20 cellular contexts compared by ENCODE assay signal in the genomic region with DNA sequence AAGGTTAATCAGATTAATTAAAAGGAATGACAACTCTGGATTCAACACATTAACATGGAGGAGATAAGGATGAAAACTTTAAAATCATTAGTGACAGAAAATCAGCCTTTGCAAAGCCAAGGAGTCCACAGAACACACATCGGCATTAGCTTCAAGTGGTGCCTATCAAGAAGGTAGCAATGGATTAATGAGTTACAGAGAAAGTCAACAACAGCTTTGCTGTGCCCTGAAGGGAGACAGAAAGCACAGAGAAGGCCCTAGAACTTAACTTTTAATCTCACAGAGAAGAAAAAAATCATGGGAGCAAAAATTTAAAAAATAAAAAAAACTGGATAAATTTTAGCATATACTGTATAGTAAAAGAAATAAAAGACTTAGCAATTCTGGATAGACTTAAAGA.
"Had no signal": no experiment of that assay in that cellular context is flagged by ENCODE, and none has a peak within 500 bp of the region (broad histone marks: within the 10 kb centered on the region; RNA-seq: fewer than 3 reads in every experiment).

No MANE protein-coding gene starts in this region.

- H3K4me3 Mint-ChIP-seq: activated naive CD8-positive, alpha-beta T cell treated with anti-CD3 and anti-CD28 coated beads, Interleukin-2, amount 50 U/mL, for 24 hours; effector memory CD8-positive, alpha-beta T cell; mesothelial cell of epicardium had no signal

- FAIRE-seq: bronchial epithelial cell, keratinocyte had no signal

- H3K4me3 ChIP-seq: ascending aorta, gastrocnemius medialis, heart left ventricle, lower lobe of right lung, psoas muscle, sigmoid colon, stomach, testis had no signal

- H3K36me3 ChIP-seq: ascending aorta, gastrocnemius medialis, heart left ventricle, lower lobe of right lung, sigmoid colon, stomach had no signal

- ATAC-seq: activated naive CD8-positive, alpha-beta T cell treated with anti-CD3 and anti-CD28 coated beads, Interleukin-2, amount 50 U/mL, for 24 hours; effector memory CD8-positive, alpha-beta T cell; gastrocnemius medialis; heart left ventricle; psoas muscle had no signal

- H3K4me1 Mint-ChIP-seq: activated naive CD8-positive, alpha-beta T cell treated with anti-CD3 and anti-CD28 coated beads, Interleukin-2, amount 50 U/mL, for 24 hours; mesothelial cell of epicardium had no signal

- DNase-seq: activated CD4-positive, CD25-positive, alpha-beta regulatory T cell treated with anti-CD3 and anti-CD28 coated beads, Interleukin-2, amount 50 U/mL, for 72 hours; activated naive CD4-positive, alpha-beta T cell treated with Interleukin-2 at 50 U/mL for 16 hours; activated naive CD8-positive, alpha-beta T cell treated with anti-CD3 and anti-CD28 coated beads, Interleukin-2, amount 50 U/mL, for 24 hours; activated T-cell treated with anti-CD3 and anti-CD28 coated beads for 4 hours; dermis blood vessel endothelial cell; effector memory CD8-positive, alpha-beta T cell; gastrocnemius medialis; heart left ventricle; lower lobe of right lung; psoas muscle; sigmoid colon; stimulated activated CD4-positive, alpha-beta T cell treated with anti-CD3 and anti-CD28 coated beads, Interleukin-1b, Interleukin-23, amount 100 ng/mL, for 48 hours; stomach; T-helper 1 cell; T1000; testis had no signal

- H3K9me3 Mint-ChIP-seq: mesothelial cell of epicardium had no signal

- H3K27me3 ChIP-seq: ascending aorta, gastrocnemius medialis, heart left ventricle, sigmoid colon, stomach, testis had no signal

- H3K9me3 ChIP-seq: ascending aorta, gastrocnemius medialis, heart left ventricle, lower lobe of right lung, psoas muscle, stomach, testis had no signal

- H3K36me3 Mint-ChIP-seq: mesothelial cell of epicardium had no signal

- H3K27ac Mint-ChIP-seq: activated naive CD8-positive, alpha-beta T cell treated with anti-CD3 and anti-CD28 coated beads, Interleukin-2, amount 50 U/mL, for 24 hours; effector memory CD8-positive, alpha-beta T cell; mesothelial cell of epicardium had no signal

- H3K27me3 Mint-ChIP-seq: activated naive CD8-positive, alpha-beta T cell treated with anti-CD3 and anti-CD28 coated beads, Interleukin-2, amount 50 U/mL, for 24 hours; effector memory CD8-positive, alpha-beta T cell had no signal

- H3K27ac ChIP-seq: ascending aorta, gastrocnemius medialis, heart left ventricle, lower lobe of right lung, psoas muscle, sigmoid colon, stomach, testis had no signal

- H3K4me1 ChIP-seq: ascending aorta, gastrocnemius medialis, heart left ventricle, lower lobe of right lung, psoas muscle, sigmoid colon, stomach, testis had no signal
